2 cellular contexts compared by ENCODE assay signal in the genomic region with DNA sequence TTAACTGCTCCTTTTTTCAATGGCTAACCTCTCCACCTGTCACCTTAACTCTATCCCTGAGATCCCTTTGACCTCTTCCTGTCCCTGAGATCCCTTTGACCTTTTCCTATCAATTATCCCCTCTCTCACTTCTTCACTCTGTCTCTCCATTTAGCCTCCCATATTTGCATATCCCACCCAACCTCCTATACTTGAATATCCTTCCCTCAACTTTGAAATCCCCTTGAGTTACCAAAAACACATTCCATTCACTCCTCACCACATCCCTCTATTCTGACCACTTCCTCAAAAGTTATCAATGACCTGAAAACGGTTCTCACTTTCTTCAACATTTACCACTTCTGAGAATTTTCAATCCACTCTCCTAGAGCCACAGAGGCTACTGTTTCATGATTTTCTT.
TF ChIP-seq lines count a peak whose summit lies in the region.

No MANE protein-coding gene starts in this region.

TF ChIP-seq in HEK293, 187 proteins besides CTCF, POLR2A, EP300 and RAD21 (continued from another document):
- no peak for TF ChIP-seq ZNF585B (tag by site-specific recombination; IDR thresholded peaks at IDR 0.05)
- TF ChIP-seq REPIN1 (tag by site-specific recombination; IDR thresholded peaks at IDR 0.05; ENCODE audit: low read depth): no peak
- no peak for TF ChIP-seq ZNF701 (tag by site-specific recombination; IDR thresholded peaks at IDR 0.05)
- no peak for TF ChIP-seq ZNF221 (tag by site-specific recombination; IDR thresholded peaks at IDR 0.05; ENCODE audit: borderline replicate concordance)
- peak; percentile 51 for TF ChIP-seq PRDM1 (tag by site-specific recombination; IDR thresholded peaks at IDR 0.05)

TF ChIP-seq in WTC11, 78 proteins besides CTCF, POLR2A, EP300 and RAD21 (continued from another document):
- TF ChIP-seq, protein P1, sequence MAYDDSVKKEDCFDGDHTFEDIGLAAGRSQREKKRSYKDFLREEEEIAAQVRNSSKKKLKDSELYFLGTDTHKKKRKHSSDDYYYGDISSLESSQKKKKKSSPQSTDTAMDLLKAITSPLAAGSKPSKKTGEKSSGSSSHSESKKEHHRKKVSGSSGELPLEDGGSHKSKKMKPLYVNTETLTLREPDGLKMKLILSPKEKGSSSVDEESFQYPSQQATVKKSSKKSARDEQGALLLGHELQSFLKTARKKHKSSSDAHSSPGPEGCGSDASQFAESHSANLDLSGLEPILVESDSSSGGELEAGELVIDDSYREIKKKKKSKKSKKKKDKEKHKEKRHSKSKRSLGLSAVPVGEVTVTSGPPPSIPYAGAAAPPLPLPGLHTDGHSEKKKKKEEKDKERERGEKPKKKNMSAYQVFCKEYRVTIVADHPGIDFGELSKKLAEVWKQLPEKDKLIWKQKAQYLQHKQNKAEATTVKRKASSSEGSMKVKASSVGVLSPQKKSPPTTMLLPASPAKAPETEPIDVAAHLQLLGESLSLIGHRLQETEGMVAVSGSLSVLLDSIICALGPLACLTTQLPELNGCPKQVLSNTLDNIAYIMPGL (CRISPR knock-in tag; IDR thresholded peaks at IDR 0.05): no peak
- TF ChIP-seq, protein P2, sequence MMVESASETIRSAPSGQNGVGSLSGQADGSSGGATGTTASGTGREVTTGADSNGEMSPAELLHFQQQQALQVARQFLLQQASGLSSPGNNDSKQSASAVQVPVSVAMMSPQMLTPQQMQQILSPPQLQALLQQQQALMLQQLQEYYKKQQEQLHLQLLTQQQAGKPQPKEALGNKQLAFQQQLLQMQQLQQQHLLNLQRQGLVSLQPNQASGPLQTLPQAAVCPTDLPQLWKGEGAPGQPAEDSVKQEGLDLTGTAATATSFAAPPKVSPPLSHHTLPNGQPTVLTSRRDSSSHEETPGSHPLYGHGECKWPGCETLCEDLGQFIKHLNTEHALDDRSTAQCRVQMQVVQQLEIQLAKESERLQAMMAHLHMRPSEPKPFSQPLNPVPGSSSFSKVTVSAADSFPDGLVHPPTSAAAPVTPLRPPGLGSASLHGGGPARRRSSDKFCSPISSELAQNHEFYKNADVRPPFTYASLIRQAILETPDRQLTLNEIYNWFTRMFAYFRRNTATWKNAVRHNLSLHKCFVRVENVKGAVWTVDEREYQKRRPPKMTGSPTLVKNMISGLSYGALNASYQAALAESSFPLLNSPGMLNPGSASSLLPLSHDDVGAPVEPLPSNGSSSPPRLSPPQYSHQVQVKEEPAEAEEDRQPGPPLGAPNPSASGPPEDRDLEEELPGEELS (CRISPR knock-in tag; IDR thresholded peaks at IDR 0.05): no peak
